10 cellular contexts compared by ENCODE assay signal in genomic region chr2:196167666-196168065, GRCh38. TPM values are rescaled to one million over a fixed set of nuclear protein-coding genes. Genes with fewer than 3 reads are reported as not detected.
DNase-seq lines count a peak whose midpoint lies in the region; ATAC-seq, FAIRE-seq and TF ChIP-seq lines count a peak whose summit lies in the region.
"Had no signal": no experiment of that assay in that cellular context is flagged by ENCODE, and none has a peak within 500 bp of the region (broad histone marks: within the 10 kb centered on the region; RNA-seq: fewer than 3 reads in every experiment).

No MANE protein-coding gene starts in this region.

- in situ Hi-C loops in IMR-90 (cut with MboI; ENCODE audit: low sequenced_read_pairs): loop anchor here (25.0 kb wide), 1 partner anchor 95 kb away; no protein-coding TSS in a partner anchor

- peak; percentile 55 for FAIRE-seq in astrocyte (lab: Jason Lieb, UNC)

- H3K23ac ChIP-seq in IMR-90 (ENCODE audit: low read depth, low read length): peak overlapping the region; percentile 4; the same call in 1 of the 2 replicates

- peak overlapping the region; percentile 88 for H3K18ac ChIP-seq in IMR-90 (ENCODE audit: low read depth, low read length)

- H3K14ac ChIP-seq in IMR-90 (replicated peaks; ENCODE audit: low read depth, low read length): 0 out of 2 replicates have a peak overlapping the region, but pooled peaks have one; percentile 1

- H3K9me3 ChIP-seq in CD4-positive, alpha-beta memory T cell (ENCODE audit: control insufficient read depth in 1 of 2, low read length in 2 of 2): no peaks in the 10 kb centered on the region
- H3K9me3 ChIP-seq in IMR-90 (ENCODE audit: control insufficient read depth, insufficient read depth, low read length) (no peaks in the 10 kb centered on the region), astrocyte (ENCODE audit: insufficient read depth, low read depth, low read length) (no peaks in the 10 kb centered on the region), muscle layer of duodenum (ENCODE audit: control insufficient read depth in 1 of 2, low read length in 2 of 2) (no peaks in the 10 kb centered on the region)

- H2BK5ac ChIP-seq in IMR-90 (ENCODE audit: low read depth, low read length, poor library complexity, severe bottlenecking): peak overlapping the region; percentile 90

- H3K79me2 ChIP-seq in astrocyte (ENCODE audit: insufficient read depth, low read length): peaks cover 85% of the 10 kb centered on the region

- dilution Hi-C loops in IMR-90 (cut with HindIII; ENCODE audit: low sequenced_read_pairs, unreplicated experiment): no loop called here

- H3K36me3 ChIP-seq in CD4-positive, alpha-beta memory T cell (ENCODE audit: insufficient read depth, low read length): peaks cover 12% of the 10 kb centered on the region
- H3K36me3 ChIP-seq in IMR-90 (ENCODE audit: control insufficient read depth, insufficient read depth, low read length) (peaks cover 3% of the 10 kb centered on the region; the same call in 1 of the 2 replicates), astrocyte (ENCODE audit: insufficient read depth, low read length) (peaks cover 3% of the 10 kb centered on the region), muscle layer of duodenum (ENCODE audit: control insufficient read depth in 1 of 2, insufficient read depth in 2 of 2, low read length in 2 of 2) (peaks cover 3 to 4% of the 10 kb centered on the region in 2 donors)

- no peak overlapping the region; the same call in 1 of the 2 replicates for H3K4ac ChIP-seq in IMR-90 (ENCODE audit: low read depth, low read length)

- peak overlapping the region; percentile 70 for H4K5ac ChIP-seq in IMR-90 (ENCODE audit: low read depth, low read length)

- peaks cover 0 to 2% (median 0%) of the 10 kb centered on the region in 8 donors for H3K9me3 Mint-ChIP-seq in CD4-positive, alpha-beta memory T cell
- H3K9me3 Mint-ChIP-seq in astrocyte (ENCODE audit: unreplicated experiment): no peaks in the 10 kb centered on the region

- no peak for TF ChIP-seq CTCF in IMR-90 (conservative IDR thresholded peaks at IDR 0.05; ENCODE audit: low read depth, low read length)
- TF ChIP-seq CTCF in astrocyte (IDR thresholded peaks at IDR 0.05; ENCODE audit: insufficient read depth, low read depth, low read length): no peak

- H3K4me3 Mint-ChIP-seq in CD4-positive, alpha-beta memory T cell: peak overlapping the region; percentile 90 to 99 (median 96)
- H3K4me3 Mint-ChIP-seq in astrocyte (ENCODE audit: unreplicated experiment): peak overlapping the region; percentile 99

- peak overlapping the region in 1 of 2 experiments; percentile 50; a peak in 1 of 4 replicates for H4K8ac ChIP-seq in IMR-90 (ENCODE audit: low read depth in 2 of 2, low read length in 2 of 2)

- peak in 1 of 5 donors; percentile 12 for DNase-seq in CD4-positive, alpha-beta memory T cell
- DNase-seq in IMR-90: no peak
- DNase-seq in astrocyte (ENCODE audit: low read depth): no peak
- no peak for DNase-seq in NCI-H128 (lab: John Stamatoyannopoulos, UW; ENCODE audit: unreplicated experiment)
- no peak for DNase-seq in NCI-H1436 treated with DMSO at 0.1 percent for 48 hours (lab: John Stamatoyannopoulos, UW)
- DNase-seq in epidermal melanocyte (ENCODE audit: insufficient read length, low spot score): no peak
- DNase-seq: effector CD8-positive, alpha-beta T cell; NCI-H146 had no signal

- no peak overlapping the region for H3K56ac ChIP-seq in IMR-90 (ENCODE audit: extremely low read depth, insufficient read depth, low read length)

- CTCF ChIA-PET in CD4-positive, alpha-beta memory T cell (lab: Charles Lee; ENCODE audit: partially characterized antibody): interaction anchor here (0.6 to 11.8 kb wide), 11 partner anchors 9 to 110 kb away, joined by 3 to 93 read pairs (median 8); no protein-coding TSS in a partner anchor
- CTCF ChIA-PET in IMR-90 (lab: Yijun Ruan, JAX): interaction anchor here (0.6 kb wide), 1 partner anchor 81 kb away, joined by 3 read pairs; no protein-coding TSS in a partner anchor

- peak overlapping the region; percentile 92 for H3K27ac ChIP-seq in CD4-positive, alpha-beta memory T cell (ENCODE audit: low read depth, low read length)
- peak overlapping the region; percentile 82; the same call in 1 of the 2 replicates for H3K27ac ChIP-seq in IMR-90 (ENCODE audit: insufficient read depth, low read length)
- peak overlapping the region; percentile 74 for H3K27ac ChIP-seq in astrocyte (ENCODE audit: low read depth, low read length)
- H3K27ac ChIP-seq in muscle layer of duodenum (ENCODE audit: low read length): peak overlapping the region; percentile 82

- H3K27me3 Mint-ChIP-seq in CD4-positive, alpha-beta memory T cell: no peaks in the 10 kb centered on the region
- no peaks in the 10 kb centered on the region for H3K27me3 Mint-ChIP-seq in astrocyte (ENCODE audit: low read depth, unreplicated experiment)

- H3K36me3 Mint-ChIP-seq in CD4-positive, alpha-beta memory T cell: peaks cover 57 to 60% of the 10 kb centered on the region in 2 donors
- H3K36me3 Mint-ChIP-seq in astrocyte (ENCODE audit: low read depth, unreplicated experiment): peaks cover 8% of the 10 kb centered on the region

- no peak for TF ChIP-seq POLR2A in IMR-90 (IDR thresholded peaks at IDR 0.05; ENCODE audit: low read depth, low read length)

- H2BK20ac ChIP-seq in IMR-90 (ENCODE audit: low read depth, low read length): no peak overlapping the region; the same call in 1 of the 2 replicates

- H2BK15ac ChIP-seq in IMR-90 (ENCODE audit: low read depth, low read length): 0 out of 3 replicates have a peak overlapping the region, but pooled peaks have one; percentile 2

- peak overlapping the region; percentile 77 to 97 (median 93) for H3K27ac Mint-ChIP-seq in CD4-positive, alpha-beta memory T cell
- peak overlapping the region; percentile 85 for H3K27ac Mint-ChIP-seq in astrocyte (ENCODE audit: unreplicated experiment)

- H3K4me2 ChIP-seq in IMR-90 (ENCODE audit: low read depth, low read length) (peak overlapping the region; percentile 92), astrocyte (ENCODE audit: low read length) (peak overlapping the region; percentile 86)

- peak overlapping the region; percentile 7; the same call in 1 of the 2 replicates for H2BK120ac ChIP-seq in IMR-90 (ENCODE audit: low read depth, low read length)

- no peak overlapping the region for H2AK9ac ChIP-seq in IMR-90 (replicated peaks; ENCODE audit: low read depth, low read length, poor library complexity)

- no peak overlapping the region for H2AFZ ChIP-seq in IMR-90 (replicated peaks; ENCODE audit: low read length, poor library complexity)
- H2AFZ ChIP-seq in astrocyte (ENCODE audit: low read depth, low read length): no peak overlapping the region

- 0 out of 2 replicates have a peak, but pooled peaks cover 5% of the 10 kb centered on the region for H3K9me1 ChIP-seq in IMR-90 (ENCODE audit: insufficient read depth, low read length)

- H4K20me1 ChIP-seq in IMR-90 (ENCODE audit: insufficient read depth, low read length) (peaks cover 24% of the 10 kb centered on the region), astrocyte (ENCODE audit: insufficient read depth, low read length) (no peaks in the 10 kb centered on the region)

- ATAC-seq in IMR-90 (ENCODE audit: low read depth): no peak
- no peak for ATAC-seq in GM19328 (IDR thresholded peaks at IDR 0.05; ENCODE audit: unreplicated experiment)

- peaks cover 3 to 19% of the 10 kb centered on the region in 2 experiments; a peak in 3 of 4 replicates for H3K79me1 ChIP-seq in IMR-90 (ENCODE audit: low read depth in 1 of 2, low read length in 2 of 2)

- no CpG with 5 or more reads among the region's 2 CpGs for WGBS in IMR-90 (ENCODE audit: extremely low coverage in 2 of 2, insufficient read length in 1 of 2), 2 experiments

- H3K4me1 Mint-ChIP-seq in CD4-positive, alpha-beta memory T cell: peaks cover 20 to 56% (median 31%) of the 10 kb centered on the region in 4 donors
- H3K4me1 Mint-ChIP-seq in astrocyte (ENCODE audit: low read depth, unreplicated experiment): peaks cover 28% of the 10 kb centered on the region

- H2AK5ac ChIP-seq in IMR-90 (ENCODE audit: low read depth, low read length): no peak overlapping the region

- H3K4me3 ChIP-seq in CD4-positive, alpha-beta memory T cell (ENCODE audit: low read length in 2 of 2): peak overlapping the region; percentile 77 to 86
- H3K4me3 ChIP-seq in IMR-90 (ENCODE audit: insufficient read depth, low read depth, low read length) (peak overlapping the region; percentile 9; the same call in 1 of the 2 replicates), astrocyte (ENCODE audit: insufficient read depth, low read depth, low read length) (peak overlapping the region; percentile 30), muscle layer of duodenum (ENCODE audit: low read depth in 1 of 2, low read length in 2 of 2) (peak overlapping the region in 1 of 2 donors; percentile 41)

- BruUV-seq in IMR-90 (replicated peaks; lab: Mats Ljungman, UMichigan): no TSS peak

- H3K9ac ChIP-seq in IMR-90 (ENCODE audit: low read depth, low read length): peak overlapping the region; percentile 29; the same call in 1 of the 2 replicates
- peak overlapping the region; percentile 30 for H3K9ac ChIP-seq in astrocyte (ENCODE audit: low read length)

- intact Hi-C loops in CD4-positive, alpha-beta memory T cell (cut with micrococcal nuclease): loop anchor here (2.0 to 10.0 kb wide), 2 partner anchors 17 to 1027 kb away; no protein-coding TSS in a partner anchor
- intact Hi-C loops in IMR-90 (cut with micrococcal nuclease): loop anchor here (1.0 to 5.0 kb wide), 3 partner anchors 89 to 168 kb away; no protein-coding TSS in a partner anchor

- TF ChIP-seq RAD21 in IMR-90 (IDR thresholded peaks at IDR 0.05; ENCODE audit: low read length): no peak

- peaks cover 45% of the 10 kb centered on the region for H3K4me1 ChIP-seq in CD4-positive, alpha-beta memory T cell (ENCODE audit: insufficient read depth, low read length)
- H3K4me1 ChIP-seq in IMR-90 (ENCODE audit: control insufficient read depth, insufficient read depth, low read length): peaks cover 7% of the 10 kb centered on the region
- peaks cover 34% of the 10 kb centered on the region for H3K4me1 ChIP-seq in astrocyte (ENCODE audit: insufficient read depth, low read length)
- H3K4me1 ChIP-seq in muscle layer of duodenum (ENCODE audit: control insufficient read depth in 1 of 2, insufficient read depth in 2 of 2, low read length in 2 of 2): peaks cover 4 to 5% of the 10 kb centered on the region in 2 donors

- POLR2A ChIA-PET in CD4-positive, alpha-beta memory T cell (lab: Charles Lee; ENCODE audit: partially characterized antibody): interaction anchor here (1.0 to 12.1 kb wide), 24 partner anchors 9 to 510 kb away, joined by 3 to 194 read pairs (median 13); partner anchors contain the start of gene SLC39A10
- POLR2A ChIA-PET in IMR-90 (lab: Charles Lee; ENCODE audit: unreplicated experiment): no interaction called here

- H3K27me3 ChIP-seq in CD4-positive, alpha-beta memory T cell (ENCODE audit: insufficient read depth, low read length): no peaks in the 10 kb centered on the region
- H3K27me3 ChIP-seq in IMR-90 (ENCODE audit: control insufficient read depth, insufficient read depth, low read length) (no peaks in the 10 kb centered on the region), astrocyte (ENCODE audit: insufficient read depth, low read length) (peaks cover 4% of the 10 kb centered on the region), muscle layer of duodenum (ENCODE audit: low read depth, low read length) (no peaks in the 10 kb centered on the region)

- H4K91ac ChIP-seq in IMR-90 (ENCODE audit: insufficient read depth, low read depth, low read length): no peak overlapping the region; the same call in 1 of the 2 replicates

RNA-seq across cellular contexts. Expression of gene STK17B, which starts 3.7 kb away (rescaled TPM):
- 100 to 1,000 TPM; 234 to 243 TPM for total RNA-seq in CD4-positive, alpha-beta memory T cell
- polyA plus RNA-seq in CD4-positive, alpha-beta memory T cell: 10 to 100 TPM; 79.7 to 93.1 TPM
- total RNA-seq in IMR-90 (2012; rRNA removed) (48.9 and 50.3 TPM in 2 replicates), astrocyte (42.6 and 51.7 TPM in 2 replicates)
- 5.7 and 7.5 TPM in 2 replicates for polyA plus RNA-seq in IMR-90 (2012; rRNA removed)
- 1.3 and 1.5 TPM in 2 replicates for polyA plus RNA-seq in IMR-90 (2012; cell fraction: cytosol; rRNA removed)
- polyA plus RNA-seq in IMR-90 (2012; cell fraction: nucleus; rRNA removed; ENCODE audit: low replicate concordance): 1.6 and 9.7 TPM in 2 replicates
